Comparison of ENCODE assay signal across 8 cellular contexts in the genomic region with DNA sequence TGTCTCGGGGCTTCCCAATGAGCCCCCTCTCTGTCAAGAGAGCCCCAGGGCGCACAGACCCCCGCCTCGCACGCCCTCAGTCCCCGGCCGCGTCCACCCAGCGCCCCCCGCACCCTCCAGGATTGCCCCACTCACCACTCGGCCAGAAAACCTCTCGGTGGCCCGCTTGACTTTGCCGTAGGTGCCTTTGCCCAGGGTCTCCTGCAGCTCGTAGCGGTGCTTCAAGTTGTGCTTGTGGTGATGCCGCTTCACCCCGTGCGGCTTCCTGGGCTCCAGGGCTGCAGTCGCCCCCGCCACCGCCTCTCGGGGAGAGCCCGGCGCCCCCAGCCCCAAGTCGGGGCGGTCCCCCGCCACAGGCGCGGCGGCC. TPM values are rescaled to one million over a fixed set of nuclear protein-coding genes. Genes with fewer than 3 reads are reported as not detected.
DNase-seq lines count a peak whose midpoint lies in the region; ATAC-seq, FAIRE-seq and TF ChIP-seq lines count a peak whose summit lies in the region.

No MANE protein-coding gene starts in this region.

- ATAC-seq in GM21528 (IDR thresholded peaks at IDR 0.05; ENCODE audit: low FRiP score, unreplicated experiment) (no peak), left colon (no peak)

- H3K4me3 ChIP-seq in adipocyte (ENCODE audit: low read length) (peak overlapping the region; percentile 88), kidney (ENCODE audit: low read length in 2 of 2) (peak overlapping the region; percentile 38 to 72), testis (peak overlapping the region; percentile 77 to 81)

- H3K27ac ChIP-seq in kidney (ENCODE audit: low read depth in 2 of 2, low read length in 2 of 2) (peak overlapping the region; percentile 87 to 88), testis (peak overlapping the region; percentile 69 to 92)

- DNase-seq in activated CD8-positive, alpha-beta memory T cell treated with anti-CD3 and anti-CD28 coated beads, Interleukin-2, amount 50 U/mL, for 48 hours, result peak; percentile 55
- no peak for DNase-seq in activated CD8-positive, alpha-beta memory T cell treated with anti-CD3 and anti-CD28 coated beads, Interleukin-2, amount 50 U/mL, for 4 hours
- DNase-seq in adipocyte (ENCODE audit: low read depth), result peak; percentile 52
- no peak for DNase-seq in kidney
- no peak for DNase-seq in testis
- no peak for DNase-seq in left colon
- no peak for DNase-seq in SHP77 treated with DMSO at 0.1 percent for 48 hours (lab: John Stamatoyannopoulos, UW)

- no peak for TF ChIP-seq POLR2A in testis (IDR thresholded peaks at IDR 0.05)

- FAIRE-seq in kidney (lab: Jason Lieb, UNC), result no peak

- H3K4me1 ChIP-seq in adipocyte (ENCODE audit: control insufficient read depth, insufficient read depth, low read length) (peaks cover 56% of the 10 kb centered on the region), kidney (ENCODE audit: control insufficient read depth in 1 of 2, insufficient read depth in 1 of 2, low read depth in 1 of 2, low read length in 2 of 2) (peaks cover 16 to 28% of the 10 kb centered on the region in 2 donors), testis (no peaks in the 10 kb centered on the region)

- H3K9me3 ChIP-seq in adipocyte (ENCODE audit: control insufficient read depth, low read length) (no peaks in the 10 kb centered on the region), kidney (ENCODE audit: control insufficient read depth in 1 of 2, low read length in 2 of 2) (no peaks in the 10 kb centered on the region), testis (no peaks in the 10 kb centered on the region)

- no peak for TF ChIP-seq CTCF in kidney (IDR thresholded peaks at IDR 0.05; ENCODE audit: borderline replicate concordance, extremely low read depth, insufficient read depth)
- no peak for TF ChIP-seq CTCF in testis (IDR thresholded peaks at IDR 0.05)

- H3K36me3 ChIP-seq in adipocyte (ENCODE audit: control insufficient read depth, insufficient read depth, low read length, severe bottlenecking) (no peaks in the 10 kb centered on the region), kidney (ENCODE audit: control insufficient read depth in 1 of 2, insufficient read depth in 2 of 2, low read length in 2 of 2) (no peaks in the 10 kb centered on the region), testis (ENCODE audit: low read depth, missing control alignments) (no peaks in the 10 kb centered on the region)

- intact Hi-C loops in kidney (cut with DNase I) (loop anchor here (5.0 to 10.0 kb wide), 2 partner anchors 433 to 716 kb away; no protein-coding TSS in a partner anchor), testis (cut with DNase I; ENCODE audit: low total_unique reads) (loop anchor here (5.0 kb wide), 1 partner anchor 716 kb away; no protein-coding TSS in a partner anchor), left colon (cut with DNase I, micrococcal nuclease) (loop anchor here in 1 of 2 donors (5.0 kb wide), 1 partner anchor 431 kb away; no protein-coding TSS in a partner anchor)

- H3K9ac ChIP-seq in adipocyte (ENCODE audit: low read length) (peak overlapping the region; percentile 89), kidney (ENCODE audit: low read length in 2 of 2) (peak overlapping the region; percentile 46 to 55)

- no peaks in the 10 kb centered on the region for H3K27me3 ChIP-seq in adipocyte (replicated peaks; ENCODE audit: control insufficient read depth, insufficient read depth, low read length)
- H3K27me3 ChIP-seq in testis, result no peaks in the 10 kb centered on the region

- WGBS in testis, 2 donors, result 0% methylated on average over 3 to 21 of the region's 31 CpGs

RNA-seq across cellular contexts. Expression of gene NUAK1, which starts 0.5 kb away (rescaled TPM):
- total RNA-seq in kidney (28.8 TPM), testis (1 to 10 TPM; 6.6 to 8.2 TPM), left colon (1 to 10 TPM; 3.8 to 4.2 TPM)
- polyA plus RNA-seq in kidney (ENCODE audit: insufficient read depth, low read depth, low replicate concordance) (2.9 TPM), testis (ENCODE audit: insufficient read depth, low read depth, low replicate concordance) (9.1 TPM)

Comparison
In these comparisons a context has a peak if more than half of its experiments do, and no peak if none do; other contexts are left out.
1. DNase-seq: peak in activated CD8-positive, alpha-beta memory T cell treated with anti-CD3 and anti-CD28 coated beads, Interleukin-2, amount 50 U/mL, for 48 hours (single experiment) and adipocyte (single experiment); none in activated CD8-positive, alpha-beta memory T cell treated with anti-CD3 and anti-CD28 coated beads, Interleukin-2, amount 50 U/mL, for 4 hours (single experiment), kidney (single experiment), testis (single experiment), left colon (0 of 2) and SHP77 treated with DMSO at 0.1 percent for 48 hours (single experiment).
2. Peak in every context shown above with its lines, with median percentiles within 50 percentile points of each other: H3K4me3 ChIP-seq.